ENCODE assay signal across 8 cellular contexts in the genomic region with DNA sequence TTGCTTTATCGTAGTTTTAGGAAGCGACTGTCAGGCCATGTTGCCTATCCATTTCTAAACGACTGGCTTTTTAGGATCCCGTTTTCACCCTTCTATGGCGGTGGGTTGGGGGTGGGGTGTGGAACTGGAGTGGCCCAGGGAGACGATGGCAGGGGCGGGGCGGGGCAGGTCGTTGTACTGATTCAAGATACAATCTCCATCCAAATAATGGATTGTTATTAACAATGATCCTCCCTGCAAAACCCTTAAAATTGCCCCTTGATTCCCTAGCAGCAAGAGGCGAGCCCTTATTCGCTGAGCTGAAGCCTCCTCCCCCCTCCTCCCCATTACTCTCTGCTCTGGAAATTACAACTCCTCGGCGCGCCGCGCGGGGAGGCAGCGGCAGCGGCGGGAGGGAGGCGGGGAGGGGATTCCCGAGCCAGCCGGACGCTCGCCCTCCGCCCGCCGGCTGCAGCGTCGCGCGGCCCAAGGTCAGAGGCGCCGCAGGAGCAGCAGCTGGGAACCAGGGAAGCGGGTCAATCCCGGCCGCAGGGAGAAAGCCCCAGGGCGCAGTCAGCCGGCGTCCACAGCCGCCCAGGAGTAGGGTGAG. TPM values are rescaled to one million over a fixed set of nuclear protein-coding genes. Genes with fewer than 3 reads are reported as not detected.
DNase-seq lines count a peak whose midpoint lies in the region; ATAC-seq and TF ChIP-seq lines count a peak whose summit lies in the region.

Gene TRIM67 (plus strand): TSS at position 348 of the 589 bp plus-strand sequence. CDS start 912 bp downstream, outside the sequence.

- ATAC-seq in stimulated activated naive CD8-positive, alpha-beta T cell treated with anti-CD3 and anti-CD28 coated beads, Interleukin-15, Interleukin-2, amounts not matched to agents 100 U/mL and 50 U/mL, for 24 hours, result no peak
- ATAC-seq in GM21717 (IDR thresholded peaks at IDR 0.05; ENCODE audit: unreplicated experiment), result no peak

- H3K27ac ChIP-seq in WERI-Rb-1 (peak within 1 kb of the TSS; percentile 10), iPS-20b (ENCODE audit: low read length) (no peak within 1 kb of the TSS)

- intact Hi-C loops in lower leg skin (cut with DNase I; ENCODE audit: low total_unique reads), result no loop called here

- TF ChIP-seq CTCF in WERI-Rb-1 (IDR thresholded peaks at IDR 0.05; ENCODE audit: low read depth, low read length), result no peak
- no peak for TF ChIP-seq CTCF in lower leg skin (IDR thresholded peaks at IDR 0.05)

- WGBS in lower leg skin, 2 donors, result 3 to 4% methylated on average over 17 to 36 of the region's 41 CpGs

- H3K9me3 ChIP-seq in WERI-Rb-1 (ENCODE audit: severe bottlenecking) (peaks cover 4% of the 10 kb centered on the region), iPS-20b (ENCODE audit: insufficient read depth, low read depth, low read length) (no peaks in the 10 kb centered on the region)

- H3K9ac ChIP-seq in iPS-20b (ENCODE audit: low read depth, low read length), result no peak within 1 kb of the TSS

- no peaks in the 10 kb centered on the region for H3K36me3 ChIP-seq in WERI-Rb-1
- H3K36me3 ChIP-seq in iPS-20b (ENCODE audit: insufficient read depth, low read depth, low read length), result no peaks in the 10 kb centered on the region

- peak within 1 kb of the TSS; percentile 49 for H3K4me3 ChIP-seq in WERI-Rb-1 (ENCODE audit: low read depth, low read length)
- H3K4me3 ChIP-seq in iPS-20b (ENCODE audit: low read length), result peak within 1 kb of the TSS; percentile 63
- H3K4me3 ChIP-seq in lower leg skin (ENCODE audit: low read depth, poor library complexity, severe bottlenecking), result no peak within 1 kb of the TSS

- TF ChIP-seq POLR2A in lower leg skin (IDR thresholded peaks at IDR 0.05), result no peak

- H3K27me3 ChIP-seq in WERI-Rb-1 (ENCODE audit: insufficient read depth, low read depth, severe bottlenecking) (peaks cover 14% of the 10 kb centered on the region), iPS-20b (ENCODE audit: insufficient read depth, low read length) (peaks cover 90% of the 10 kb centered on the region)

- H3K4me1 ChIP-seq in iPS-20b (ENCODE audit: insufficient read depth, low read length), result no peaks in the 10 kb centered on the region

- peak; percentile 46 for DNase-seq in AG08396 (ENCODE audit: low spot score)
- DNase-seq in HK-2 (ENCODE audit: unreplicated experiment), result peak; percentile 56
- DNase-seq in WERI-Rb-1, result peak; percentile 79
- DNase-seq in stimulated activated naive CD8-positive, alpha-beta T cell treated with anti-CD3 and anti-CD28 coated beads, Interleukin-15, Interleukin-2, amounts not matched to agents 100 U/mL and 50 U/mL, for 24 hours, result peak; percentile 9
- no peak for DNase-seq in lower leg skin (ENCODE audit: low spot score in 2 of 2)
- DNase-seq in T-helper 9 cell, result no peak

RNA-seq across cellular contexts. Expression of gene TRIM67, which starts in this region (rescaled TPM):
- under 1 TPM in 2 of 4 donors, not detected in 2; 0.03 to 0.29 TPM for total RNA-seq in lower leg skin

Comparison
In these comparisons a context has a peak if more than half of its experiments do, and no peak if none do; other contexts are left out.
1. DNase-seq: peak in AG08396 (single experiment), HK-2 (single experiment), WERI-Rb-1 (single experiment) and stimulated activated naive CD8-positive, alpha-beta T cell treated with anti-CD3 and anti-CD28 coated beads, Interleukin-15, Interleukin-2, amounts not matched to agents 100 U/mL and 50 U/mL, for 24 hours (single experiment); none in lower leg skin (0 of 2) and T-helper 9 cell (single experiment).